ENCODE assay signal across 9 cellular contexts in genomic region chr16:29789775-29790182, GRCh38. TPM values are rescaled to one million over a fixed set of nuclear protein-coding genes. Genes with fewer than 3 reads are reported as not detected.
DNase-seq lines count a peak whose midpoint lies in the region; ATAC-seq, FAIRE-seq and TF ChIP-seq lines count a peak whose summit lies in the region.
"Had no signal": no experiment of that assay in that cellular context is flagged by ENCODE, and none has a peak within 500 bp of the region (broad histone marks: within the 10 kb centered on the region; RNA-seq: fewer than 3 reads in every experiment).

No MANE protein-coding gene starts in this region.

- H3K27ac ChIP-seq in AG04450 (ENCODE audit: low read depth, low read length) (peak overlapping the region; percentile 57), HUES48 (ENCODE audit: low read depth, low read length) (peak overlapping the region; percentile 82)

- H3K36me3 ChIP-seq in HUES48 (ENCODE audit: control insufficient read depth, insufficient read depth, low read length) (peaks cover 15% of the 10 kb centered on the region; the same call in 1 of the 2 replicates), bronchial epithelial cell (ENCODE audit: control insufficient read depth, insufficient read depth, low read length) (no peaks in the 10 kb centered on the region)

- POLR2A ChIA-PET in AG04450 (lab: Yijun Ruan, JAX), result interaction anchor here (0.6 to 1.2 kb wide), 7 partner anchors 20 to 810 kb away, joined by 3 to 7 read pairs (median 4); partner anchors contain the start of genes PAGR1 and PRRT2

- H3K9ac ChIP-seq in HUES48 (ENCODE audit: low read depth, low read length), result peak overlapping the region; percentile 78

- FAIRE-seq in bronchial epithelial cell (lab: Jason Lieb, UNC), result no peak

- no peaks in the 10 kb centered on the region for H3K27me3 ChIP-seq in AG04450 (ENCODE audit: control insufficient read depth, insufficient read depth, low read length)
- no peaks in the 10 kb centered on the region; the same call in 1 of the 2 replicates for H3K27me3 ChIP-seq in HUES48 (ENCODE audit: control insufficient read depth, insufficient read depth, low read length)
- H3K27me3 ChIP-seq in bronchial epithelial cell (ENCODE audit: control insufficient read depth, insufficient read depth, low read length), result no peaks in the 10 kb centered on the region
- no peaks in the 10 kb centered on the region for H3K27me3 ChIP-seq in mononuclear cell (ENCODE audit: insufficient read depth, low read length)

- H3K4me1 ChIP-seq in HUES48 (ENCODE audit: control insufficient read depth, insufficient read depth, low read length) (peaks cover 15% of the 10 kb centered on the region), mononuclear cell (ENCODE audit: insufficient read depth, low read length) (peaks cover 50% of the 10 kb centered on the region)

- DNase-seq in AG04450 (ENCODE audit: low read depth, low spot score) (no peak), bronchial epithelial cell (ENCODE audit: low read depth) (no peak), NCI-H2171 treated with DMSO at 0.1 percent for 48 hours (lab: John Stamatoyannopoulos, UW) (no peak), GM10266 (ENCODE audit: extremely low spot score) (no peak)
- no peak for DNase-seq in activated CD4-positive, CD25-positive, alpha-beta regulatory T cell treated with anti-CD3 and anti-CD28 coated beads, Interleukin-2, amount 50 U/mL, for 72 hours

- no peak for ATAC-seq in HG02852 (IDR thresholded peaks at IDR 0.05; ENCODE audit: unreplicated experiment)

- H3K4me3 ChIP-seq in AG04450 (ENCODE audit: low read depth, low read length) (peak overlapping the region; percentile 68), HUES48 (ENCODE audit: low read depth, low read length) (peak overlapping the region; percentile 98), bronchial epithelial cell (ENCODE audit: low read depth, low read length) (peak overlapping the region; percentile 98), mononuclear cell (ENCODE audit: low read length) (peak overlapping the region; percentile 42)

- CTCF ChIA-PET in AG04450 (lab: Charles Lee), result interaction anchor here (0.5 to 2.1 kb wide), 10 partner anchors 11 to 247 kb away, joined by 3 to 11 read pairs (median 4); partner anchors contain the start of genes ASPHD1 and ZG16

- TF ChIP-seq CTCF in AG04450 (IDR thresholded peaks at IDR 0.05; ENCODE audit: low read depth, low read length) (no peak), bronchial epithelial cell (IDR thresholded peaks at IDR 0.05; ENCODE audit: insufficient read depth, low read length, severe bottlenecking) (no peak), GM10266 (IDR thresholded peaks at IDR 0.05; ENCODE audit: control insufficient read depth, insufficient read depth, low read depth, missing control alignments) (no peak)

- H3K9me3 ChIP-seq in AG04450 (ENCODE audit: control insufficient read depth, insufficient read depth, low read length) (no peaks in the 10 kb centered on the region; the same call in 1 of the 2 replicates), HUES48 (ENCODE audit: control insufficient read depth, insufficient read depth, low read length) (no peaks in the 10 kb centered on the region), mononuclear cell (ENCODE audit: low read depth, low read length) (no peaks in the 10 kb centered on the region)

RNA-seq across cellular contexts. Expression of gene KIF22, which starts 0.8 kb away (rescaled TPM):
- 14.1 and 19.9 TPM in 2 replicates for polyA plus RNA-seq in AG04450 (2011; rRNA removed)
- polyA minus RNA-seq in AG04450 (2011; rRNA and poly(A)+ RNA removed), result 32.2 and 33.5 TPM in 2 replicates
- total RNA-seq in bronchial epithelial cell, result 11.3 and 12.0 TPM in 2 replicates
- total RNA-seq in mononuclear cell, result 78.5 TPM

RNA-seq across cellular contexts. Expression of gene ZG16, which starts 11.7 kb away (rescaled TPM):
- not detected in 2 replicates for polyA plus RNA-seq in AG04450 (2011; rRNA removed)
- polyA minus RNA-seq in AG04450 (2011; rRNA and poly(A)+ RNA removed), result not detected in 2 replicates
- total RNA-seq in bronchial epithelial cell (not detected in 2 replicates), mononuclear cell (not detected)
- total RNA-seq: myocyte had no signal

RNA-seq across cellular contexts. Expression of gene MAZ, which starts 16.6 kb away (rescaled TPM):
- 58.4 and 79.6 TPM in 2 replicates for polyA plus RNA-seq in AG04450 (2011; rRNA removed)
- 141 and 195 TPM in 2 replicates for polyA minus RNA-seq in AG04450 (2011; rRNA and poly(A)+ RNA removed)
- total RNA-seq in bronchial epithelial cell (125 and 168 TPM in 2 replicates), mononuclear cell (132 TPM)

RNA-seq across cellular contexts. Expression of gene PRRT2, which starts 22.2 kb away (rescaled TPM):
- 5.7 and 6.1 TPM in 2 replicates for polyA plus RNA-seq in AG04450 (2011; rRNA removed)
- polyA minus RNA-seq in AG04450 (2011; rRNA and poly(A)+ RNA removed), result 3.6 and 3.7 TPM in 2 replicates
- not detected in 2 replicates for total RNA-seq in bronchial epithelial cell
- 0.52 TPM for total RNA-seq in mononuclear cell

RNA-seq across cellular contexts. Expression of gene PAGR1, which starts 26.2 kb away (rescaled TPM):
- 14.3 and 14.5 TPM in 2 replicates for polyA plus RNA-seq in AG04450 (2011; rRNA removed)
- 2.7 and 4.9 TPM in 2 replicates for polyA minus RNA-seq in AG04450 (2011; rRNA and poly(A)+ RNA removed)
- total RNA-seq in bronchial epithelial cell, result 15.2 and 24.7 TPM in 2 replicates
- 14.4 TPM for total RNA-seq in mononuclear cell

Comparison
In these comparisons a context has a peak if more than half of its experiments do, and no peak if none do; other contexts are left out.
1. H3K4me3 ChIP-seq: peak in every context shown above with its lines; median percentile 98 in HUES48; 98 in bronchial epithelial cell; 68 in AG04450; 42 in mononuclear cell.